In genomic region chr6:52643158-52643557, GRCh38 we compare ENCODE assay signal across 24 cellular contexts. TPM values are rescaled to one million over a fixed set of nuclear protein-coding genes. Genes with fewer than 3 reads are reported as not detected.
DNase-seq lines count a peak whose midpoint lies in the region; ATAC-seq and TF ChIP-seq lines count a peak whose summit lies in the region.
"Had no signal": no experiment of that assay in that cellular context is flagged by ENCODE, and none has a peak within 500 bp of the region (broad histone marks: within the 10 kb centered on the region; RNA-seq: fewer than 3 reads in every experiment).

No MANE protein-coding gene starts in this region.

- POLR2A ChIA-PET in A673 (lab: Charles Lee; ENCODE audit: low non-redundant PET) = no interaction called here
- POLR2A ChIA-PET in CD8-positive, alpha-beta memory T cell (lab: Charles Lee) = no interaction called here

- no peak overlapping the region for H3K4me3 Mint-ChIP-seq in CD8-positive, alpha-beta memory T cell
- H3K4me3 Mint-ChIP-seq: activated CD4-positive, alpha-beta memory T cell treated with anti-CD3 and anti-CD28 coated beads for 36 hours had no signal

- peaks cover 14 to 40% of the 10 kb centered on the region in 2 donors for H3K27me3 Mint-ChIP-seq in CD8-positive, alpha-beta memory T cell

- CTCF ChIA-PET in A673 (lab: Charles Lee) = interaction anchor here (2.1 kb wide), 1 partner anchor 9 kb away, joined by 8 read pairs; no protein-coding TSS in a partner anchor
- CTCF ChIA-PET in CD8-positive, alpha-beta memory T cell (lab: Charles Lee) = interaction anchor here (4.2 kb wide), 1 partner anchor 9 kb away, joined by 21 read pairs; no protein-coding TSS in a partner anchor

- no peaks in the 10 kb centered on the region for H3K9me3 Mint-ChIP-seq in CD8-positive, alpha-beta memory T cell
- H3K9me3 Mint-ChIP-seq: activated CD4-positive, alpha-beta memory T cell treated with anti-CD3 and anti-CD28 coated beads for 36 hours; activated naive CD4-positive, alpha-beta T cell treated with anti-CD3 and anti-CD28 coated beads, Interleukin-2, amount 50 U/mL, for 72 hours had no signal

- DNase-seq in DMS79 (lab: John Stamatoyannopoulos, UW) (peak; percentile 16), DMS79 treated with DMSO at 0.1 percent for 48 hours (lab: John Stamatoyannopoulos, UW) (no peak), OCI-M2 (lab: John Stamatoyannopoulos, UW; ENCODE audit: unreplicated experiment) (peak; percentile 73), hypothalamus (lab: John Stamatoyannopoulos, UW) (peak in 26 of 51 donors; percentile 2 to 63 (median 20)), putamen (ENCODE audit: low spot score) (peak; percentile 19), A673 (ENCODE audit: low spot score) (no peak)
- DNase-seq in CD8-positive, alpha-beta memory T cell = no peak
- DNase-seq: activated CD4-positive, alpha-beta memory T cell treated with anti-CD3 and anti-CD28 coated beads for 36 hours; activated CD4-positive, CD25-positive, alpha-beta regulatory T cell; activated CD8-positive, alpha-beta memory T cell treated with anti-CD3 and anti-CD28 coated beads, Interleukin-2, amount 50 U/mL, for 4 hours; left colon; mesendoderm; NCI-H2081 treated with DMSO at 0.1 percent for 48 hours; NCI-H446 treated with DMSO at 0.1 percent for 48 hours; Peyer's patch; stimulated activated naive CD4-positive, alpha-beta T cell treated with Interleukin-2 at 50 U/mL for 16 hours; T1000; tibial artery had no signal

- ATAC-seq in GM19328 (IDR thresholded peaks at IDR 0.05; ENCODE audit: unreplicated experiment) = no peak
- ATAC-seq: activated naive CD4-positive, alpha-beta T cell treated with anti-CD3 and anti-CD28 coated beads, Interleukin-2, amount 50 U/mL, for 72 hours; HCT116; left colon had no signal

- intact Hi-C loops in A673 (cut with micrococcal nuclease; ENCODE audit: unreplicated experiment) = no loop called here

- H3K36me3 ChIP-seq in A673 (ENCODE audit: insufficient read depth, low read length, poor library complexity, severe bottlenecking) = no peaks in the 10 kb centered on the region
- no peaks in the 10 kb centered on the region for H3K36me3 ChIP-seq in CD8-positive, alpha-beta memory T cell (ENCODE audit: insufficient read depth, low read length)
- H3K36me3 ChIP-seq: cardiac muscle cell, Peyer's patch, tibial artery had no signal

- H3K4me3 ChIP-seq in A673 (ENCODE audit: low read depth, low read length, poor library complexity, severe bottlenecking) = no peak overlapping the region
- no peak overlapping the region for H3K4me3 ChIP-seq in CD8-positive, alpha-beta memory T cell (ENCODE audit: low read length)
- H3K4me3 ChIP-seq: cardiac muscle cell, coronary artery, Peyer's patch, tibial artery had no signal

- peaks cover 0 to 4% (median 4%) of the 10 kb centered on the region in 3 donors for H3K4me1 Mint-ChIP-seq in CD8-positive, alpha-beta memory T cell

- no peak for TF ChIP-seq CTCF in A673 (conservative IDR thresholded peaks at IDR 0.05; ENCODE audit: low read depth, low read length)

- no TSS peak for BruUV-seq in A673 (replicated peaks; lab: Mats Ljungman, UMichigan)

- no peaks in the 10 kb centered on the region for H3K9me3 ChIP-seq in A673 (ENCODE audit: low read depth, low read length, poor library complexity, severe bottlenecking)
- H3K9me3 ChIP-seq in CD8-positive, alpha-beta memory T cell (ENCODE audit: low read length) = no peaks in the 10 kb centered on the region
- H3K9me3 ChIP-seq: Peyer's patch, tibial artery had no signal

- H3K27ac Mint-ChIP-seq in CD8-positive, alpha-beta memory T cell = no peak overlapping the region
- H3K27ac Mint-ChIP-seq: activated CD4-positive, alpha-beta memory T cell treated with anti-CD3 and anti-CD28 coated beads for 36 hours; activated naive CD4-positive, alpha-beta T cell treated with anti-CD3 and anti-CD28 coated beads, Interleukin-2, amount 50 U/mL, for 72 hours had no signal

- H3K27me3 ChIP-seq in A673 (replicated peaks; ENCODE audit: insufficient read depth, low read depth, low read length, poor library complexity) = peaks cover 6% of the 10 kb centered on the region
- no peaks in the 10 kb centered on the region for H3K27me3 ChIP-seq in CD8-positive, alpha-beta memory T cell (ENCODE audit: insufficient read depth, low read length, poor library complexity, severe bottlenecking)
- H3K27me3 ChIP-seq: cardiac muscle cell, Peyer's patch had no signal

- peaks cover 27% of the 10 kb centered on the region for H3K4me1 ChIP-seq in A673 (ENCODE audit: insufficient read depth, low read length, poor library complexity, severe bottlenecking)
- H3K4me1 ChIP-seq in CD8-positive, alpha-beta memory T cell (ENCODE audit: insufficient read depth, low read length) = no peaks in the 10 kb centered on the region
- H3K4me1 ChIP-seq: Peyer's patch, tibial artery had no signal

- no peak overlapping the region for H3K27ac ChIP-seq in A673 (ENCODE audit: low read depth, low read length, poor library complexity, severe bottlenecking)
- H3K27ac ChIP-seq in CD8-positive, alpha-beta memory T cell (ENCODE audit: low read depth, low read length) = no peak overlapping the region
- H3K27ac ChIP-seq: 22Rv1, cardiac muscle cell, coronary artery, Peyer's patch, tibial artery had no signal

- no peaks in the 10 kb centered on the region for H3K36me3 Mint-ChIP-seq in CD8-positive, alpha-beta memory T cell
- H3K36me3 Mint-ChIP-seq: activated CD4-positive, alpha-beta memory T cell treated with anti-CD3 and anti-CD28 coated beads for 36 hours; activated naive CD4-positive, alpha-beta T cell treated with anti-CD3 and anti-CD28 coated beads, Interleukin-2, amount 50 U/mL, for 72 hours had no signal

RNA-seq across cellular contexts. Expression of gene TMEM14A, which starts 27.8 kb away (rescaled TPM):
- 8.4 and 10.0 TPM in 2 replicates for total RNA-seq in A673 (2021)
- total RNA-seq in CD8-positive, alpha-beta memory T cell = 10 to 100 TPM; 20.1 to 23.7 TPM
- 27.3 TPM for polyA plus RNA-seq in CD8-positive, alpha-beta memory T cell

Comparison
In these comparisons a context has a peak if more than half of its experiments do, and no peak if none do; other contexts are left out.
1. DNase-seq: peak in DMS79 (single experiment), OCI-M2 (single experiment), hypothalamus (26 of 51) and putamen (single experiment); none in DMS79 treated with DMSO at 0.1 percent for 48 hours (single experiment), A673 (single experiment) and CD8-positive, alpha-beta memory T cell (0 of 5).